In genomic region chr16:66549284-66550131, GRCh38 we compare ENCODE assay signal across 1 cellular context.
A peak's percentile ranks its signal among the peaks of the same experiment; 100 is the strongest.
TF ChIP-seq lines count a peak whose summit lies in the region.

Gene TK2 (minus strand): TSS chr16:66550122. CDS start chr16:66550061, 61 bp downstream.

TF ChIP-seq in K562, 482 proteins besides CTCF, POLR2A, EP300 and RAD21 (continued from another document and continues in another):
- TF ChIP-seq ZBTB43 (CRISPR knock-in tag; IDR thresholded peaks at IDR 0.05) (no peak), DDX20 (tag; IDR thresholded peaks at IDR 0.05; ENCODE audit: low read depth) (no peak), SMC3 (conservative IDR thresholded peaks at IDR 0.05; ENCODE audit: insufficient read depth, low read depth, low read length) (no peak), THRAP3 (IDR thresholded peaks at IDR 0.05; ENCODE audit: borderline replicate concordance) (no peak), MCM7 (IDR thresholded peaks at IDR 0.05) (no peak), FIP1L1 (IDR thresholded peaks at IDR 0.05; ENCODE audit: low read depth, low read length, poor library complexity, severe bottlenecking) (peak; percentile 81), TCF7L2 (IDR thresholded peaks at IDR 0.05; ENCODE audit: low read depth, low read length) (no peak), GATAD2A (IDR thresholded peaks at IDR 0.05) (peak; percentile 8; the same call in 1 of the 2 replicates), XRCC4 (IDR thresholded peaks at IDR 0.05; ENCODE audit: extremely low read depth, insufficient read depth, insufficient read length) (no peak), ZBTB40 (IDR thresholded peaks at IDR 0.05) (peak; percentile 78), ZBTB40 (CRISPR knock-in tag; IDR thresholded peaks at IDR 0.05) (no peak), RREB1 (CRISPR knock-in tag; IDR thresholded peaks at IDR 0.05) (no peak), PML (IDR thresholded peaks at IDR 0.05; ENCODE audit: low read length) (no peak), KLF10 (CRISPR knock-in tag; IDR thresholded peaks at IDR 0.05) (no peak), HMG20A (CRISPR knock-in tag; conservative IDR thresholded peaks at IDR 0.05) (no peak), POLR2H (tag; IDR thresholded peaks at IDR 0.05; ENCODE audit: low read depth) (peak; percentile 51), ZNF175 (CRISPR knock-in tag; IDR thresholded peaks at IDR 0.05; ENCODE audit: low read depth) (0 out of 2 replicates have a peak, but pooled peaks have one; percentile 25), TAF9B (IDR thresholded peaks at IDR 0.05; ENCODE audit: partially characterized antibody) (no peak), POU5F1 (IDR thresholded peaks at IDR 0.05; ENCODE audit: borderline replicate concordance, low read depth, low read length, partially characterized antibody) (no peak), POLR3A (IDR thresholded peaks at IDR 0.05; ENCODE audit: borderline replicate concordance, extremely low read depth, insufficient read depth, insufficient read length) (no peak), CHD4 (IDR thresholded peaks at IDR 0.05; ENCODE audit: insufficient read depth, insufficient replicate concordance, low read depth, low read length, poor library complexity, severe bottlenecking) (no peak), KLF16 (IDR thresholded peaks at IDR 0.05) (no peak), TSHZ1 (CRISPR knock-in tag; IDR thresholded peaks at IDR 0.05) (no peak), ARID3A (IDR thresholded peaks at IDR 0.05; ENCODE audit: borderline replicate concordance, low read depth, low read length) (no peak), ILF3 (IDR thresholded peaks at IDR 0.05; ENCODE audit: borderline replicate concordance) (peak; percentile 74; the same call in 1 of the 2 replicates), ZNF609 (CRISPR knock-in tag; IDR thresholded peaks at IDR 0.05; ENCODE audit: borderline replicate concordance) (no peak), MTA1 (IDR thresholded peaks at IDR 0.05; ENCODE audit: borderline replicate concordance) (no peak), SNIP1 (IDR thresholded peaks at IDR 0.05; ENCODE audit: low read depth) (no peak)
